1 cellular context compared by ENCODE assay signal in the genomic region with DNA sequence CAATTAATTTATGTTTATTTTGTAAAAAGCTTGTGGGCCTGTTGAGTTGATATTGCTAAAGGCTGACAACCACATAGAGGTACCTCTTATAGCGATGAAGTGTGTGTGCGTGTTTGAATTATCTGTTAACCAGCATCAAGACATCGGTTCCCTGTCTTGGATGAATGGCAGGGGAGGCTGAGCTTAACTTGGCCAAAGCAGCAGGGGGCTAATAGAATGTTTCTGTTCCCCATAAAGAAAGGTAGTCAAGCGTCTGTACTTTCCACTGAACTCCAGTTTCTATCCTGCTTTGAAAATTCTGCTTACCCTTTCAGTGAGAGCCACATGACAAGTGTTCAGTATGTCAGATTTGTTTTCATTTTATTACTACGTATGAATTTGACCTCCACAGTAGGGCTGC.
TF ChIP-seq lines count a peak whose summit lies in the region.

No MANE protein-coding gene starts in this region.

TF ChIP-seq in WTC11, 78 proteins besides CTCF, POLR2A, EP300 and RAD21 (continued from another document):
- TF ChIP-seq JAZF1 (CRISPR knock-in tag; IDR thresholded peaks at IDR 0.05) (no peak), NFE2L1 (CRISPR knock-in tag; IDR thresholded peaks at IDR 0.05) (no peak)
- TF ChIP-seq, protein P1, sequence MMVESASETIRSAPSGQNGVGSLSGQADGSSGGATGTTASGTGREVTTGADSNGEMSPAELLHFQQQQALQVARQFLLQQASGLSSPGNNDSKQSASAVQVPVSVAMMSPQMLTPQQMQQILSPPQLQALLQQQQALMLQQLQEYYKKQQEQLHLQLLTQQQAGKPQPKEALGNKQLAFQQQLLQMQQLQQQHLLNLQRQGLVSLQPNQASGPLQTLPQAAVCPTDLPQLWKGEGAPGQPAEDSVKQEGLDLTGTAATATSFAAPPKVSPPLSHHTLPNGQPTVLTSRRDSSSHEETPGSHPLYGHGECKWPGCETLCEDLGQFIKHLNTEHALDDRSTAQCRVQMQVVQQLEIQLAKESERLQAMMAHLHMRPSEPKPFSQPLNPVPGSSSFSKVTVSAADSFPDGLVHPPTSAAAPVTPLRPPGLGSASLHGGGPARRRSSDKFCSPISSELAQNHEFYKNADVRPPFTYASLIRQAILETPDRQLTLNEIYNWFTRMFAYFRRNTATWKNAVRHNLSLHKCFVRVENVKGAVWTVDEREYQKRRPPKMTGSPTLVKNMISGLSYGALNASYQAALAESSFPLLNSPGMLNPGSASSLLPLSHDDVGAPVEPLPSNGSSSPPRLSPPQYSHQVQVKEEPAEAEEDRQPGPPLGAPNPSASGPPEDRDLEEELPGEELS (CRISPR knock-in tag; IDR thresholded peaks at IDR 0.05) = no peak
